Comparison of ENCODE assay signal across 35 cellular contexts in genomic region chr21:29797155-29797554, GRCh38.
"Had no signal": no experiment of that assay in that cellular context is flagged by ENCODE, and none has a peak within 500 bp of the region (broad histone marks: within the 10 kb centered on the region; RNA-seq: fewer than 3 reads in every experiment).

No MANE protein-coding gene starts in this region.

- H3K9ac ChIP-seq: KMS-11 had no signal

- DNase-seq: Karpas-422, Kasumi-1, KG1, MG63, MM.1S, MV-4-11, NCI-H1048, NCI-H1092, NCI-H1092 treated with DMSO at 0.1 percent for 48 hours, NCI-H1105, NCI-H1105 treated with DMSO at 0.1 percent for 48 hours, NCI-H1417, NCI-H1417 treated with DMSO at 0.1 percent for 48 hours, NCI-H1436, NCI-H1436 treated with DMSO at 0.1 percent for 48 hours, NCI-H146, NCI-H1694, NCI-H1694 treated with DMSO at 0.1 percent for 48 hours, NCI-H187, NCI-H187 treated with DMSO at 0.1 percent for 48 hours, NCI-H1930, NCI-H2029, NCI-H2029 treated with DMSO at 0.1 percent for 48 hours, NCI-H2081, NCI-H2081 treated with DMSO at 0.1 percent for 48 hours, NCI-H2107, NCI-H2171, NCI-H2171 treated with DMSO at 0.1 percent for 48 hours, NCI-H2227 treated with DMSO at 0.1 percent for 48 hours, NCI-H226, NCI-H345, NCI-H446, NCI-H446 treated with DMSO at 0.1 percent for 48 hours, NCI-H510A had no signal

- H3K9me3 ChIP-seq: MG63 had no signal

- H3K4me2 ChIP-seq: KMS-11 had no signal

- H3K4me3 ChIP-seq: MG63 had no signal

- H3K36me3 ChIP-seq: MG63 had no signal

- H3K27ac ChIP-seq: KMS-11 had no signal
